9 cellular contexts compared by ENCODE assay signal in the genomic region with DNA sequence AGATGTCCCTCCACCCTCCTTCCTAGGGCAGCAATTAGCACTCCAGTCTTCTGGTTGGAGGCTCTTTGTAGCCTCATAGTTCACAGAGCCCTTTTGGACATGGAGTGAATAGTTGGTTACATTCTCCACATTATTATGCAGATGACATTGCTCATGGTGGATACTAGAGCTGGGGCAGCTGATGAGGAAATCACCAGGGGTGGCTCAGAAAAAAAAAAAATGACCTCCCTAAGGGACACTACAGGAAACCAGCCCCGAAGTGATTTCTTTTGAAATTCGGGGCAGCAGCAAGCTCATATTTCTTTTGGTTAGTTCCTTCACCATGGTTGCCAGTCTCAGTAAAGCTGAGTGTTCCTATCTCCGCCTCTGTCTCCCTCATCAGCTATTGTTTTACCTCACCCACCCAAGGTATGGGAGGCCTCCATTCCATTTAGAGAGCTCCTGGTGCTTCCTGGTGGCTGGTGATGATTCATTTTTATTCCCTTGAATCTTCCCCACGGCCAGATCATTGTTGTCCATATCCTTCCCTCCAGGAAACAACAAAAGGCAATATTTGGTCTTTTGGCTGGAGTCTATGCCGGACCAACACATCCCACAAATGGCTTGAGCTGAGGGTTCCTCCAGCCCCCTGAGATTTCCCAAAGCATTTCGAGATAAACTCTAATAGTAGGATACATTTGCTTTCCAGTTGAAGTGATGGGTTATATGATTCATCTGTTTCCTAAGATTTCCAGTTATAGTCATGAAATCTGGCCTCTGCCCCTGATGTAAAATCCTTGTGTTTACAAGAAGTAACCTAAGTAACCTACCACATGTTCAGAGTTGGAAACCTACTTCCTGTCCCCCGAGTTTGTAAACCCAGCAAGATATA. TPM values are rescaled to one million over a fixed set of nuclear protein-coding genes. Genes with fewer than 3 reads are reported as not detected.
DNase-seq lines count a peak whose midpoint lies in the region; TF ChIP-seq lines count a peak whose summit lies in the region.
"Had no signal": no experiment of that assay in that cellular context is flagged by ENCODE, and none has a peak within 500 bp of the region (broad histone marks: within the 10 kb centered on the region; RNA-seq: fewer than 3 reads in every experiment).

No MANE protein-coding gene starts in this region.

- H3K36me3 ChIP-seq in brain microvascular endothelial cell (replicated peaks) (no peaks in the 10 kb centered on the region), suprapubic skin (no peaks in the 10 kb centered on the region)

- H3K27me3 ChIP-seq in brain microvascular endothelial cell (replicated peaks) (no peaks in the 10 kb centered on the region), suprapubic skin (no peaks in the 10 kb centered on the region)

- H3K4me1 ChIP-seq in suprapubic skin = no peaks in the 10 kb centered on the region

- in situ Hi-C loops in brain microvascular endothelial cell (cut with HindIII; ENCODE audit: low pct_ligation_motif_present, low sequenced_read_pairs) = no loop called here

- TF ChIP-seq EP300 in suprapubic skin (IDR thresholded peaks at IDR 0.05) = no peak

- peak; percentile 47 for DNase-seq in HS-27A (ENCODE audit: low read depth)
- peak; percentile 68 for DNase-seq in brain microvascular endothelial cell
- peak; percentile 43 for DNase-seq in iPS-NIHi11 (ENCODE audit: low spot score)
- DNase-seq in suprapubic skin (ENCODE audit: low spot score in 2 of 2) = no peak
- DNase-seq in activated T-cell treated with anti-CD3 and anti-CD28 coated beads, Interleukin-2, amount 50 U/mL, for 48 hours = no peak
- DNase-seq in DMS53 (lab: John Stamatoyannopoulos, UW) = no peak
- DNase-seq in stimulated activated naive CD4-positive, alpha-beta T cell treated with Interleukin-2 at 50 U/mL for 16 hours (lab: John Stamatoyannopoulos, UW) = no peak
- DNase-seq: midbrain, SIG-M5 had no signal

- no peaks in the 10 kb centered on the region for H3K9me3 ChIP-seq in suprapubic skin

- no peak overlapping the region for H3K4me3 ChIP-seq in brain microvascular endothelial cell (ENCODE audit: low read depth, low read length)
- no peak overlapping the region for H3K4me3 ChIP-seq in suprapubic skin

- no peak for TF ChIP-seq POLR2A in suprapubic skin (IDR thresholded peaks at IDR 0.05)

- WGBS in suprapubic skin = 49% methylated on average over 7 of the region's 7 CpGs

- H3K27ac ChIP-seq in brain microvascular endothelial cell (peak overlapping the region; percentile 64), suprapubic skin (peak overlapping the region; percentile 19)

- TF ChIP-seq CTCF in brain microvascular endothelial cell (IDR thresholded peaks at IDR 0.05; ENCODE audit: low read depth, low read length, missing control alignments) (no peak), suprapubic skin (IDR thresholded peaks at IDR 0.05) (no peak)

RNA-seq across cellular contexts. Expression of a gene that starts 56.2 kb away (rescaled TPM):
- total RNA-seq in suprapubic skin = 1 to 10 TPM; 1.0 to 4.3 (median 2.6) TPM

Comparison
In these comparisons a context has a peak if more than half of its experiments do, and no peak if none do; other contexts are left out.
1. DNase-seq: peak in HS-27A (single experiment), brain microvascular endothelial cell (single experiment) and iPS-NIHi11 (single experiment); none in suprapubic skin (0 of 2), activated T-cell treated with anti-CD3 and anti-CD28 coated beads, Interleukin-2, amount 50 U/mL, for 48 hours (0 of 2), DMS53 (single experiment) and stimulated activated naive CD4-positive, alpha-beta T cell treated with Interleukin-2 at 50 U/mL for 16 hours (single experiment).